Comparison of ENCODE assay signal across 12 cellular contexts in the genomic region with DNA sequence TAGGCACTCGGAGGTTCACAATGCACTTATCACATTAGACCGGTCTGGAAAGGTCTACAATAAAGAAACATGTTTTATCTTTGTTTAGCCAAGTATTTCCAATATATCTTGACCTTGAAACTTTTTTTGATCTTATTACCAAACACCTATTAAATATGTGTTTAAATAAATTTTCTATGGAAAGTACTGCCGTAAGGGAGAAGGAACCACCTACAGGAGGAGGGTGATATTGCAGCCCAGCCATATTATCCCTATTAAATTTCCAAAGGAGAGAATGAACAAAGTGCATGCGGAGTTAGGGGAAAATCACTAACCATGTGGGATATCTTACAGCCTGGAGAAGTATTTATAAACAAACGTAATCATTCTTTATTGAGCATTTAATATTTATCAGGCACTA. TPM values are rescaled to one million over a fixed set of nuclear protein-coding genes. Genes with fewer than 3 reads are reported as not detected.
A peak's percentile ranks its signal among the peaks of the same experiment; 100 is the strongest.
DNase-seq lines count a peak whose midpoint lies in the region; ATAC-seq and TF ChIP-seq lines count a peak whose summit lies in the region.
"Had no signal": no experiment of that assay in that cellular context is flagged by ENCODE, and none has a peak within 500 bp of the region (broad histone marks: within the 10 kb centered on the region; RNA-seq: fewer than 3 reads in every experiment).

No MANE protein-coding gene starts in this region.

- peak; percentile 35 for DNase-seq in MCF 10A (ENCODE audit: unreplicated experiment)
- DNase-seq in breast epithelium (ENCODE audit: low spot score in 2 of 2), result no peak
- peak; percentile 30 for DNase-seq in SK-MEL-5 (ENCODE audit: low read depth, low spot score)
- peak; percentile 20 for DNase-seq in fibroblast of the aortic adventitia (ENCODE audit: low read depth)
- no peak for DNase-seq in type B pancreatic cell (ENCODE audit: extremely low spot score, unreplicated experiment)
- DNase-seq in T-helper 17 cell, result no peak
- no peak for DNase-seq in central memory CD4-positive, alpha-beta T cell
- no peak for DNase-seq in sigmoid colon
- DNase-seq: activated CD4-positive, alpha-beta T cell treated with anti-CD3 and anti-CD28 coated beads for 4 hours; gastrocnemius medialis; stimulated activated CD4-positive, alpha-beta T cell treated with anti-CD3 and anti-CD28 coated beads, Interleukin-2, amount 100 ng/mL, for 24 hours had no signal

- no TSS peak for BruUV-seq in MCF 10A (replicated peaks; lab: Mats Ljungman, UMichigan)

- H3K9me3 ChIP-seq in breast epithelium, result no peaks in the 10 kb centered on the region
- H3K9me3 ChIP-seq in T-helper 17 cell (ENCODE audit: control insufficient read depth, low read length, poor library complexity, severe bottlenecking), result peaks cover 2% of the 10 kb centered on the region
- H3K9me3 ChIP-seq in sigmoid colon, result no peaks in the 10 kb centered on the region
- H3K9me3 ChIP-seq: gastrocnemius medialis had no signal

- WGBS in sigmoid colon, 2 donors, result 73 to 81% methylated on average over 5 of the region's 5 CpGs

- in situ Hi-C loops in SK-MEL-5 (cut with HindIII; ENCODE audit: low pct_unique_long_range_greater_than_20kb, low sequenced_read_pairs), result no loop called here

- intact Hi-C loops in MCF 10A (cut with micrococcal nuclease), result loop anchor here (10.0 kb wide), 1 partner anchor 600 kb away; no protein-coding TSS in a partner anchor
- intact Hi-C loops in breast epithelium (cut with DNase I; ENCODE audit: low total_unique reads), result no loop called here
- intact Hi-C loops in sigmoid colon (cut with DNase I), result no loop called here

- H3K4me3 ChIP-seq in breast epithelium (no peak overlapping the region), fibroblast of the aortic adventitia (ENCODE audit: low read depth, low read length) (no peak overlapping the region), sigmoid colon (no peak overlapping the region)
- H3K4me3 ChIP-seq: gastrocnemius medialis had no signal

- H3K4me3 Mint-ChIP-seq in MCF 10A (ENCODE audit: unreplicated experiment) (no peak overlapping the region), type B pancreatic cell (no peak overlapping the region), T-helper 17 cell (no peak overlapping the region)
- H3K4me3 Mint-ChIP-seq: activated naive CD8-positive, alpha-beta T cell had no signal

- H3K36me3 Mint-ChIP-seq in MCF 10A (ENCODE audit: insufficient read depth, unreplicated experiment) (no peaks in the 10 kb centered on the region), type B pancreatic cell (peaks cover 4% of the 10 kb centered on the region), T-helper 17 cell (ENCODE audit: low read depth) (no peaks in the 10 kb centered on the region)
- H3K36me3 Mint-ChIP-seq: activated naive CD8-positive, alpha-beta T cell had no signal

- TF ChIP-seq CTCF in MCF 10A (IDR thresholded peaks at IDR 0.05; ENCODE audit: unreplicated experiment), result peak; percentile 37
- TF ChIP-seq CTCF in breast epithelium (IDR thresholded peaks at IDR 0.05), result peak in 1 of 3 donors; percentile 31
- TF ChIP-seq CTCF in fibroblast of the aortic adventitia (IDR thresholded peaks at IDR 0.05; ENCODE audit: insufficient read depth, low read length), result peak; percentile 69
- TF ChIP-seq CTCF in type B pancreatic cell (conservative IDR thresholded peaks at IDR 0.05), result peak; percentile 73
- no peak for TF ChIP-seq CTCF in sigmoid colon (IDR thresholded peaks at IDR 0.05)

- H3K4me1 ChIP-seq in breast epithelium (no peaks in the 10 kb centered on the region), sigmoid colon (peaks cover 0 to 7% (median 4%) of the 10 kb centered on the region in 4 donors)
- H3K4me1 ChIP-seq: gastrocnemius medialis had no signal

- no peak overlapping the region for H3K27ac Mint-ChIP-seq in MCF 10A (ENCODE audit: low read depth, unreplicated experiment)
- H3K27ac Mint-ChIP-seq in type B pancreatic cell, result no peak overlapping the region
- H3K27ac Mint-ChIP-seq in T-helper 17 cell, result no peak overlapping the region
- H3K27ac Mint-ChIP-seq: activated naive CD8-positive, alpha-beta T cell had no signal

- H3K36me3 ChIP-seq in breast epithelium (no peaks in the 10 kb centered on the region), sigmoid colon (no peaks in the 10 kb centered on the region)
- H3K36me3 ChIP-seq: gastrocnemius medialis had no signal

- POLR2A ChIA-PET in MCF 10A (lab: Yijun Ruan, JAX), result no interaction called here

- H3K27ac ChIP-seq in breast epithelium, result no peak overlapping the region
- no peak overlapping the region for H3K27ac ChIP-seq in sigmoid colon
- H3K27ac ChIP-seq: gastrocnemius medialis had no signal

- CTCF ChIA-PET in MCF 10A (lab: Yijun Ruan, JAX), result interaction anchor here (0.7 to 6.3 kb wide), 4 partner anchors 282 to 1076 kb away, joined by 3 to 150 read pairs (median 3); no protein-coding TSS in a partner anchor

- H3K9me3 Mint-ChIP-seq in MCF 10A (ENCODE audit: unreplicated experiment) (no peaks in the 10 kb centered on the region), type B pancreatic cell (peaks cover 9% of the 10 kb centered on the region)

- H3K27me3 Mint-ChIP-seq in MCF 10A (ENCODE audit: insufficient read depth, unreplicated experiment) (peaks cover 36% of the 10 kb centered on the region), type B pancreatic cell (peaks cover 26% of the 10 kb centered on the region), T-helper 17 cell (peaks cover 23% of the 10 kb centered on the region)

- no peak for TF ChIP-seq POLR2A in breast epithelium (IDR thresholded peaks at IDR 0.05)
- TF ChIP-seq POLR2A in sigmoid colon (IDR thresholded peaks at IDR 0.05), result no peak

- H3K4me1 Mint-ChIP-seq in MCF 10A (ENCODE audit: insufficient read depth, unreplicated experiment) (peaks cover 8% of the 10 kb centered on the region), type B pancreatic cell (ENCODE audit: unreplicated experiment) (peaks cover 18% of the 10 kb centered on the region), T-helper 17 cell (peaks cover 11% of the 10 kb centered on the region)

- no peak for ATAC-seq in T-helper 17 cell
- ATAC-seq: gastrocnemius medialis had no signal

- H3K27me3 ChIP-seq in breast epithelium (no peaks in the 10 kb centered on the region), sigmoid colon (peaks cover 0 to 19% (median 0%) of the 10 kb centered on the region in 3 donors)

- no peak for TF ChIP-seq EP300 in sigmoid colon (IDR thresholded peaks at IDR 0.05)

RNA-seq across cellular contexts. Expression of a gene that starts 14.5 kb away (rescaled TPM):
- total RNA-seq in MCF 10A (2022) (not detected in 2 replicates), breast epithelium (1 to 10 TPM in 2 of 3 donors, under 1 TPM in 1; 0.48 to 2.9 (median 1.5) TPM), fibroblast of the aortic adventitia (ENCODE audit: low replicate concordance) (0.08 TPM in 1 of 2 replicates, not detected in the other), type B pancreatic cell (ENCODE audit: low replicate concordance) (22.7 and 23.7 TPM in 2 replicates), T-helper 17 cell (not detected), sigmoid colon (1 to 10 TPM in 1 of 4 donors, under 1 TPM in 1, not detected in 2; 0.14 to 1.4 TPM)
- total RNA-seq in SK-MEL-5 (2014; rRNA removed; shearing (Covaris generic)), result not detected in 2 replicates
- polyA plus RNA-seq in SK-MEL-5 (2015; cell fraction: cytosol; rRNA removed), result not detected in 2 replicates
- polyA plus RNA-seq in SK-MEL-5 (2015; cell fraction: nucleus; rRNA removed), result not detected in 2 replicates
- under 1 TPM in 1 of 3 donors, not detected in 2; 0.09 TPM for polyA plus RNA-seq in sigmoid colon
- total RNA-seq: gastrocnemius medialis had no signal

RNA-seq across cellular contexts. Expression of a gene that starts 20.7 kb away (rescaled TPM):
- total RNA-seq in MCF 10A (2022), result not detected in 2 replicates
- total RNA-seq in breast epithelium, result 1 to 10 TPM in 1 of 3 donors, under 1 TPM in 2; 0.16 to 1.5 (median 0.33) TPM
- total RNA-seq in SK-MEL-5 (2014; rRNA removed; shearing (Covaris generic)), result not detected in 2 replicates
- 0.07 and 0.09 TPM in 2 replicates for polyA plus RNA-seq in SK-MEL-5 (2015; cell fraction: cytosol; rRNA removed)
- not detected in 2 replicates for polyA plus RNA-seq in SK-MEL-5 (2015; cell fraction: nucleus; rRNA removed)
- under 0.01 and 0.16 TPM in 2 replicates for total RNA-seq in fibroblast of the aortic adventitia (ENCODE audit: low replicate concordance)
- 1.8 and 24.9 TPM in 2 replicates for total RNA-seq in type B pancreatic cell (ENCODE audit: low replicate concordance)
- total RNA-seq in T-helper 17 cell, result not detected
- 1 to 10 TPM in 3 of 4 donors, under 1 TPM in 1; 0.49 to 2.2 (median 1.7) TPM for total RNA-seq in sigmoid colon
- polyA plus RNA-seq in sigmoid colon, result under 1 TPM in 1 of 3 donors, not detected in 2; 0.50 TPM

Comparison
In these comparisons a context has a peak if more than half of its experiments do, and no peak if none do; other contexts are left out.
1. DNase-seq: peak in MCF 10A (single experiment), SK-MEL-5 (single experiment) and fibroblast of the aortic adventitia (single experiment); none in breast epithelium (0 of 2), type B pancreatic cell (single experiment), T-helper 17 cell (0 of 3), central memory CD4-positive, alpha-beta T cell (single experiment) and sigmoid colon (single experiment).
2. CTCF ChIP-seq: peak in MCF 10A (single experiment), fibroblast of the aortic adventitia (single experiment) and type B pancreatic cell (single experiment); none in sigmoid colon (0 of 4).